In the genomic region with DNA sequence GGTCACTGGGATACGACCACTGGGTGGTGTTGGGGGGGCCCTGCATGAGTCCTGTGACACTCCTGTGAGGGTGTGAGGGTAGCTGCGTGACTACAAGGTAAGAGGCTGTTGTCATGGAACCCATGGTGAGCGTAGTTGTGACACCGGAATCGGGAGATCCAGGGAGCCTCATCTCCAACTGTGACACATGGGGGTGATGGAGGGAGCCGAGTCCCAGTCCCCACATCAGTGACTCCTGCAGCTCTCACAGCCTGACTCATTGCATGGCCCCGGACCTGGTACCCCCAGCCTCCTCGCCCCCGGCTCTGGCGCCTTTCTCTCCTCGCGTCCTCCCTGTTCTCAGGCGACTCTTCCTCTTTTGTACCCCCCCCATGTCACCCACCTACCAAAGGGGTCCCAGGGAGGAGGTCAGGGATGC, we compare ENCODE assay signal across 18 cellular contexts. TPM values are rescaled to one million over a fixed set of nuclear protein-coding genes. Genes with fewer than 3 reads are reported as not detected.
A peak's percentile ranks its signal among the peaks of the same experiment; 100 is the strongest.
DNase-seq lines count a peak whose midpoint lies in the region; ATAC-seq and TF ChIP-seq lines count a peak whose summit lies in the region.
"Had no signal": no experiment of that assay in that cellular context is flagged by ENCODE, and none has a peak within 500 bp of the region (broad histone marks: within the 10 kb centered on the region; RNA-seq: fewer than 3 reads in every experiment).

No MANE protein-coding gene starts in this region.

- H3K4me3 ChIP-seq in cardiac muscle cell (peak overlapping the region; percentile 10), right atrium auricular region (peak overlapping the region; percentile 26 to 42), prostate gland (no peak overlapping the region), aorta (ENCODE audit: low read length in 2 of 2) (no peak overlapping the region)

- TF ChIP-seq CTCF in cardiac muscle cell (IDR thresholded peaks at IDR 0.05; ENCODE audit: low read depth, low read length) (no peak), right atrium auricular region (IDR thresholded peaks at IDR 0.05) (no peak), prostate gland (IDR thresholded peaks at IDR 0.05) (no peak)

- H3K27me3 ChIP-seq in cardiac muscle cell = no peaks in the 10 kb centered on the region
- no peaks in the 10 kb centered on the region for H3K27me3 ChIP-seq in right atrium auricular region
- H3K27me3 ChIP-seq in prostate gland (replicated peaks; ENCODE audit: insufficient read depth) = no peaks in the 10 kb centered on the region
- H3K27me3 ChIP-seq in aorta (ENCODE audit: control insufficient read depth in 1 of 2, insufficient read depth in 2 of 2, low read length in 1 of 2) = no peaks in the 10 kb centered on the region

- DNase-seq in cardiac muscle cell (ENCODE audit: low read depth in 1 of 2, low spot score in 1 of 2) = no peak
- no peak for DNase-seq in Right ventricle myocardium superior
- no peak for DNase-seq in right atrium auricular region (ENCODE audit: low spot score)
- DNase-seq in prostate gland (ENCODE audit: low spot score) = no peak
- DNase-seq in aorta = peak; percentile 22 to 73
- no peak for DNase-seq in NCI-H345 treated with DMSO at 0.1 percent for 48 hours (lab: John Stamatoyannopoulos, UW; ENCODE audit: unreplicated experiment)
- no peak for DNase-seq in NK-92 treated with Interleukin-12 subunit alpha and Interleukin-12 subunit beta, amount 100 ng/mL, for 24 hours (lab: John Stamatoyannopoulos, UW)
- DNase-seq: CD4-positive, CD25-positive, alpha-beta regulatory T cell; DMS53; foreskin melanocyte; mammary epithelial cell; NCI-H1048; NCI-H2171 had no signal

- H3K36me3 ChIP-seq in cardiac muscle cell (no peaks in the 10 kb centered on the region), right atrium auricular region (no peaks in the 10 kb centered on the region), prostate gland (no peaks in the 10 kb centered on the region), aorta (ENCODE audit: control insufficient read depth in 1 of 2, insufficient read depth in 2 of 2, low read length in 1 of 2) (no peaks in the 10 kb centered on the region)

- H3K27ac ChIP-seq in cardiac muscle cell (peak overlapping the region; percentile 100), right atrium auricular region (peak overlapping the region; percentile 90 to 96), prostate gland (peak overlapping the region; percentile 31 to 32), aorta (ENCODE audit: low read depth in 1 of 2, low read length in 2 of 2) (peak overlapping the region; percentile 46 to 60)

- ATAC-seq in Right ventricle myocardium superior (ENCODE audit: poor library complexity) (no peak), aorta (ENCODE audit: low FRiP score) (no peak), HG03139 (IDR thresholded peaks at IDR 0.05; ENCODE audit: unreplicated experiment) (no peak)
- ATAC-seq: HCT116, WTC11 had no signal

- intact Hi-C loops in Right ventricle myocardium superior (cut with DNase I) (loop anchor here (5.0 kb wide), 1 partner anchor 33 kb away; a partner anchor contains a TSS), prostate gland (cut with DNase I) (loop anchor here (2.0 kb wide), 1 partner anchor 18 kb away; no protein-coding TSS in a partner anchor), aorta (cut with DNase I) (loop anchor here in 1 of 2 donors (5.0 kb wide), 1 partner anchor 113 kb away; no protein-coding TSS in a partner anchor)

- WGBS in prostate gland = 85% methylated on average over 13 of the region's 13 CpGs
- 80 to 87% methylated on average over 13 of the region's 13 CpGs for WGBS in aorta, 2 donors

- peaks cover 73% of the 10 kb centered on the region for H3K4me1 ChIP-seq in cardiac muscle cell (ENCODE audit: low read depth)
- H3K4me1 ChIP-seq in right atrium auricular region = peaks cover 0 to 78% of the 10 kb centered on the region in 2 donors
- no peaks in the 10 kb centered on the region for H3K4me1 ChIP-seq in prostate gland (replicated peaks)
- H3K4me1 ChIP-seq in aorta (ENCODE audit: control insufficient read depth in 1 of 2, insufficient read depth in 2 of 2, low read length in 2 of 2) = peaks cover 2 to 4% of the 10 kb centered on the region in 2 donors

- H3K9me3 ChIP-seq in cardiac muscle cell (ENCODE audit: low read depth) (no peaks in the 10 kb centered on the region), right atrium auricular region (no peaks in the 10 kb centered on the region), prostate gland (no peaks in the 10 kb centered on the region), aorta (ENCODE audit: control insufficient read depth, low read length) (no peaks in the 10 kb centered on the region)

- TF ChIP-seq POLR2A in prostate gland (IDR thresholded peaks at IDR 0.05) = no peak

RNA-seq across cellular contexts. Expression of a gene that starts 14.2 kb away (rescaled TPM):
- total RNA-seq in cardiac muscle cell = 0.07 and 4.4 TPM in 2 replicates
- not detected in 2 replicates for polyA plus RNA-seq in cardiac muscle cell
- 0.13 TPM for total RNA-seq in Right ventricle myocardium superior
- 1 to 10 TPM in 1 of 2 donors, under 1 TPM in 1; 0.79 to 1.4 TPM for total RNA-seq in right atrium auricular region
- not detected for total RNA-seq in prostate gland
- total RNA-seq in aorta = not detected
- polyA plus RNA-seq in aorta = under 1 TPM in 1 of 2 donors, not detected in 1; 0.18 TPM
- total RNA-seq: A172; CD4-positive, CD25-positive, alpha-beta regulatory T cell; neural crest cell; WTC11 had no signal
- polyA plus RNA-seq: CD4-positive, CD25-positive, alpha-beta regulatory T cell had no signal

RNA-seq across cellular contexts. Expression of a gene that starts 20.9 kb away (rescaled TPM):
- 51.6 and 246 TPM in 2 replicates for total RNA-seq in cardiac muscle cell
- 73.8 and 318 TPM in 2 replicates for polyA plus RNA-seq in cardiac muscle cell
- total RNA-seq in Right ventricle myocardium superior = 95.4 TPM
- total RNA-seq in right atrium auricular region = 100 to 1,000 TPM; 173 to 266 TPM
- 10 to 100 TPM; 17.0 to 37.0 TPM for total RNA-seq in prostate gland
- total RNA-seq in aorta = 10 to 100 TPM; 23.6 to 30.1 TPM
- polyA plus RNA-seq in aorta = 10 to 100 TPM; 16.2 to 35.2 TPM
- polyA plus RNA-seq: CD4-positive, CD25-positive, alpha-beta regulatory T cell had no signal

RNA-seq across cellular contexts. Expression of a gene that starts 24.1 kb away (rescaled TPM):
- total RNA-seq in cardiac muscle cell = 6.0 and 19.4 TPM in 2 replicates
- 4.1 and 7.4 TPM in 2 replicates for polyA plus RNA-seq in cardiac muscle cell
- 3.3 TPM for total RNA-seq in Right ventricle myocardium superior
- 1 to 10 TPM; 1.7 to 3.4 TPM for total RNA-seq in right atrium auricular region
- total RNA-seq in prostate gland = 10 to 100 TPM in 1 of 2 donors, 1 to 10 TPM in 1; 9.2 to 21.9 TPM
- total RNA-seq in aorta = 10 to 100 TPM in 1 of 2 donors, 1 to 10 TPM in 1; 8.9 to 10.9 TPM
- 1 to 10 TPM; 2.1 to 2.5 TPM for polyA plus RNA-seq in aorta

RNA-seq across cellular contexts. Expression of a gene that starts 29.8 kb away (rescaled TPM):
- total RNA-seq in cardiac muscle cell = 151 and 184 TPM in 2 replicates
- 194 and 242 TPM in 2 replicates for polyA plus RNA-seq in cardiac muscle cell
- 103 TPM for total RNA-seq in Right ventricle myocardium superior
- total RNA-seq in right atrium auricular region = 100 to 1,000 TPM in 1 of 2 donors, 10 to 100 TPM in 1; 75.3 to 118 TPM
- total RNA-seq in prostate gland = 100 to 1,000 TPM in 1 of 2 donors, 10 to 100 TPM in 1; 80.2 to 159 TPM
- total RNA-seq in aorta = 10 to 100 TPM; 51.9 to 62.4 TPM
- polyA plus RNA-seq in aorta = 100 to 1,000 TPM; 149 to 165 TPM

RNA-seq across cellular contexts. Expression of a gene that starts 30.9 kb away (rescaled TPM):
- 67.9 and 84.2 TPM in 2 replicates for total RNA-seq in cardiac muscle cell
- polyA plus RNA-seq in cardiac muscle cell = 69.1 and 94.3 TPM in 2 replicates
- 114 TPM for total RNA-seq in Right ventricle myocardium superior
- total RNA-seq in right atrium auricular region = 10 to 100 TPM; 33.1 to 51.4 TPM
- 10 to 100 TPM; 36.3 to 61.5 TPM for total RNA-seq in prostate gland
- 10 to 100 TPM; 32.7 to 42.1 TPM for total RNA-seq in aorta
- 10 to 100 TPM; 20.5 to 34.4 TPM for polyA plus RNA-seq in aorta

Comparison
In these comparisons a context has a peak if more than half of its experiments do, and no peak if none do; other contexts are left out.
1. DNase-seq: peak in aorta (2 of 2); none in cardiac muscle cell (0 of 2), Right ventricle myocardium superior (single experiment), right atrium auricular region (single experiment), prostate gland (single experiment), NCI-H345 treated with DMSO at 0.1 percent for 48 hours (single experiment) and NK-92 treated with Interleukin-12 subunit alpha and Interleukin-12 subunit beta, amount 100 ng/mL, for 24 hours (single experiment).
2. H3K27ac ChIP-seq: peak in every context shown above with its lines; median percentile 100 in cardiac muscle cell; 93 in right atrium auricular region; 53 in aorta; 32 in prostate gland.
3. H3K4me3 ChIP-seq: peak in cardiac muscle cell (single experiment) and right atrium auricular region (2 of 2); none in prostate gland (0 of 2) and aorta (0 of 2).